ENCODE assay signal across 25 cellular contexts in genomic region chr10:80351220-80351619, GRCh38. TPM values are rescaled to one million over a fixed set of nuclear protein-coding genes. Genes with fewer than 3 reads are reported as not detected.
DNase-seq lines count a peak whose midpoint lies in the region; ATAC-seq, FAIRE-seq and TF ChIP-seq lines count a peak whose summit lies in the region.
"Had no signal": no experiment of that assay in that cellular context is flagged by ENCODE, and none has a peak within 500 bp of the region (broad histone marks: within the 10 kb centered on the region; RNA-seq: fewer than 3 reads in every experiment).

No MANE protein-coding gene starts in this region.

- peaks cover 21 to 31% (median 27%) of the 10 kb centered on the region in 10 experiments for H3K4me1 ChIP-seq in BLaER1 treated with 17β-estradiol and CSF1 and Interleukin-3, amounts not matched to agents 10 nM and 100 nM
- peaks cover 0 to 4% (median 0%) of the 10 kb centered on the region in 4 experiments; a peak in 3 of 7 replicates for H3K4me1 ChIP-seq in H1 (replicated peaks in 1 of 4; ENCODE audit: control insufficient read depth in 3 of 4, insufficient read depth in 4 of 4, low read length in 3 of 4)
- H3K4me1 ChIP-seq: A549 had no signal

- H3K14ac ChIP-seq in H1 (ENCODE audit: insufficient read length): no peak overlapping the region

- no peak overlapping the region for H3K4me3 Mint-ChIP-seq in activated naive CD4-positive, alpha-beta T cell treated with anti-CD3 and anti-CD28 coated beads, Interleukin-2, amount 10 ng/mL, durations not matched to agents 7 days and 5 days
- no peak overlapping the region for H3K4me3 Mint-ChIP-seq in T-helper 17 cell
- H3K4me3 Mint-ChIP-seq: CD14-positive monocyte; CD4-positive, alpha-beta T cell; CD8-positive, alpha-beta memory T cell had no signal

- H3K18ac ChIP-seq in H1 (ENCODE audit: extremely low read depth, low read length): no peak overlapping the region

- H3K27ac Mint-ChIP-seq in activated naive CD4-positive, alpha-beta T cell treated with anti-CD3 and anti-CD28 coated beads, Interleukin-2, amount 10 ng/mL, durations not matched to agents 7 days and 5 days: no peak overlapping the region
- H3K27ac Mint-ChIP-seq in T-helper 17 cell: no peak overlapping the region
- H3K27ac Mint-ChIP-seq: CD14-positive monocyte; CD4-positive, alpha-beta T cell had no signal

- peak overlapping the region in 1 of 10 experiments; percentile 25; a peak in 1 of 20 replicates for H3K4me3 ChIP-seq in BLaER1 treated with 17β-estradiol and CSF1 and Interleukin-3, amounts not matched to agents 10 nM and 100 nM
- H3K4me3 ChIP-seq in H1 (ENCODE audit: extremely low read depth in 1 of 4, insufficient read depth in 2 of 4, low read depth in 3 of 4, low read length in 4 of 4): no peak overlapping the region
- H3K4me3 ChIP-seq: A549, GM12878 had no signal

- peaks cover 0 to 24% (median 11%) of the 10 kb centered on the region in 11 experiments; a peak in 11 of 22 replicates for H3K9me3 ChIP-seq in BLaER1 treated with 17β-estradiol and CSF1 and Interleukin-3, amounts not matched to agents 10 nM and 100 nM (replicated peaks in 1 of 11)
- H3K9me3 ChIP-seq in H1 (ENCODE audit: insufficient read depth in 2 of 2, low read depth in 1 of 2, low read length in 1 of 2) (no peaks in the 10 kb centered on the region), T-helper 17 cell (ENCODE audit: control insufficient read depth, low read length, poor library complexity, severe bottlenecking) (no peaks in the 10 kb centered on the region)
- H3K9me3 ChIP-seq: A549 had no signal

- H3K4ac ChIP-seq in H1 (replicated peaks; ENCODE audit: insufficient read length, low read depth, low read length): no peak overlapping the region

- no peak overlapping the region for H2AK5ac ChIP-seq in H1 (ENCODE audit: low read depth, low read length)

- TF ChIP-seq CTCF in H1 (IDR thresholded peaks at IDR 0.05; ENCODE audit: control extremely low read depth in 1 of 3, insufficient read depth in 1 of 3, low read depth in 1 of 3, low read length in 3 of 3): no peak

- H3K27ac ChIP-seq in BLaER1 treated with 17β-estradiol and CSF1 and Interleukin-3, amounts not matched to agents 10 nM and 100 nM: peak overlapping the region in 9 of 11 experiments; percentile 4 to 87 (median 72); a peak in 16 of 22 replicates
- no peak overlapping the region for H3K27ac ChIP-seq in H1 (ENCODE audit: low read depth, low read length)
- H3K27ac ChIP-seq: A549 had no signal

- no peak for FAIRE-seq in H1 (lab: Jason Lieb, UNC)
- FAIRE-seq: A549, D721Med, GM12878, GM18507 had no signal

- DNase-seq in amniotic epithelial cell (ENCODE audit: low read depth): peak; percentile 9
- no peak for DNase-seq in H1 (ENCODE audit: low read depth in 1 of 2, low spot score in 2 of 2)
- peak; percentile 6 for DNase-seq in renal cortical epithelial cell (ENCODE audit: low read depth)
- DNase-seq in activated naive CD4-positive, alpha-beta T cell treated with anti-CD3 and anti-CD28 coated beads, Interleukin-2, amount 10 ng/mL, durations not matched to agents 7 days and 5 days: no peak
- no peak for DNase-seq in T-helper 17 cell
- DNase-seq: 8988T; ACHN; CD4-positive, alpha-beta T cell; CD8-positive, alpha-beta memory T cell; DMS 273 treated with DMSO at 0.1 percent for 48 hours; DMS79; EL; GDM1; GOT3; H7; HCEC 1CT had no signal

- no peak for TF ChIP-seq EP300 in H1 (IDR thresholded peaks at IDR 0.05; ENCODE audit: borderline replicate concordance in 1 of 2, low read depth in 2 of 2, low read length in 2 of 2)

- 94% methylated on average over 3 of the region's 3 CpGs; no CpG with 5 or more reads in 1 of the 2 experiments for WGBS in H1 (ENCODE audit: extremely low coverage in 1 of 2, insufficient coverage in 1 of 2, insufficient read length in 1 of 2, insufficient replicate concordance in 2 of 2, low coverage in 1 of 2, low lambda C conversion rate in 2 of 2, missing lambda C conversion rate in 1 of 2), 2 experiments

- no peaks in the 10 kb centered on the region for H3K36me3 ChIP-seq in BLaER1 treated with 17β-estradiol and CSF1 and Interleukin-3, amounts not matched to agents 10 nM and 100 nM
- no peaks in the 10 kb centered on the region for H3K36me3 ChIP-seq in H1 (ENCODE audit: control insufficient read depth in 2 of 4, insufficient read depth in 4 of 4, low read length in 3 of 4)

- H3K27me3 ChIP-seq in BLaER1 treated with 17β-estradiol and CSF1 and Interleukin-3, amounts not matched to agents 10 nM and 100 nM: peaks cover 5 to 13% (median 8%) of the 10 kb centered on the region in 11 experiments
- H3K27me3 ChIP-seq in H1 (replicated peaks in 1 of 4; ENCODE audit: control insufficient read depth in 3 of 4, extremely low read depth in 1 of 4, insufficient read depth in 3 of 4, low read length in 3 of 4): peaks cover 0 to 4% (median 0%) of the 10 kb centered on the region in 4 experiments; a peak in 1 of 7 replicates

- peak overlapping the region; percentile 63 to 77 (median 71) for H3K4me2 ChIP-seq in BLaER1 treated with 17β-estradiol and CSF1 and Interleukin-3, amounts not matched to agents 10 nM and 100 nM
- H3K4me2 ChIP-seq in H1 (ENCODE audit: insufficient read depth in 1 of 2, low read depth in 2 of 2, low read length in 2 of 2): no peak overlapping the region
- H3K4me2 ChIP-seq: A549 had no signal

- no peaks in the 10 kb centered on the region for H3K36me3 Mint-ChIP-seq in activated naive CD4-positive, alpha-beta T cell treated with anti-CD3 and anti-CD28 coated beads, Interleukin-2, amount 10 ng/mL, durations not matched to agents 7 days and 5 days
- H3K36me3 Mint-ChIP-seq in T-helper 17 cell (ENCODE audit: low read depth): peaks cover 3% of the 10 kb centered on the region
- H3K36me3 Mint-ChIP-seq: CD14-positive monocyte had no signal

- H2BK15ac ChIP-seq in H1 (ENCODE audit: low read length): no peak overlapping the region

- H4K20me1 ChIP-seq in BLaER1 treated with 17β-estradiol and CSF1 and Interleukin-3, amounts not matched to agents 10 nM and 100 nM: no peaks in the 10 kb centered on the region
- H4K20me1 ChIP-seq in H1 (replicated peaks in 1 of 2; ENCODE audit: control insufficient read depth in 1 of 2, insufficient read depth in 2 of 2, low read length in 2 of 2): no peaks in the 10 kb centered on the region

- POLR2A ChIA-PET in H1 (lab: Charles Lee; ENCODE audit: partially characterized antibody): no interaction called here

- no peaks in the 10 kb centered on the region for H3K79me1 ChIP-seq in H1 (ENCODE audit: low read depth, low read length)

- no peak overlapping the region for H4K5ac ChIP-seq in H1 (ENCODE audit: insufficient read length, low read depth, low read length)

- no peak for ATAC-seq in HG03159 (IDR thresholded peaks at IDR 0.05; ENCODE audit: unreplicated experiment)
- no peak for ATAC-seq in GM18511 (IDR thresholded peaks at IDR 0.05; ENCODE audit: unreplicated experiment)
- no peak for ATAC-seq in T-helper 17 cell
- ATAC-seq: A549, GM12878 had no signal

- no peaks in the 10 kb centered on the region for H3K4me1 Mint-ChIP-seq in activated naive CD4-positive, alpha-beta T cell treated with anti-CD3 and anti-CD28 coated beads, Interleukin-2, amount 10 ng/mL, durations not matched to agents 7 days and 5 days
- peaks cover 6% of the 10 kb centered on the region for H3K4me1 Mint-ChIP-seq in T-helper 17 cell

- H3K56ac ChIP-seq in H1 (replicated peaks; ENCODE audit: insufficient read length, low read depth, low read length): no peak overlapping the region

- H3K9me3 Mint-ChIP-seq in activated naive CD4-positive, alpha-beta T cell treated with anti-CD3 and anti-CD28 coated beads, Interleukin-2, amount 10 ng/mL, durations not matched to agents 7 days and 5 days: no peaks in the 10 kb centered on the region
- H3K9me3 Mint-ChIP-seq: CD4-positive, alpha-beta T cell; CD8-positive, alpha-beta memory T cell had no signal

- H2BK20ac ChIP-seq in H1 (ENCODE audit: low read length): no peak overlapping the region

- TF ChIP-seq POLR2A in H1 (IDR thresholded peaks at IDR 0.05; ENCODE audit: control extremely low read depth in 1 of 2, low read depth in 2 of 2, low read length in 2 of 2): no peak

- CTCF ChIA-PET in H1 (lab: Charles Lee; ENCODE audit: partially characterized antibody): interaction anchor here (1.0 to 1.2 kb wide), 2 partner anchors 27 to 71 kb away, joined by 3 read pairs; no protein-coding TSS in a partner anchor
- CTCF ChIA-PET in activated naive CD4-positive, alpha-beta T cell treated with anti-CD3 and anti-CD28 coated beads, Interleukin-2, amount 10 ng/mL, durations not matched to agents 7 days and 5 days (lab: Charles Lee): interaction anchor here (1.2 kb wide), 1 partner anchor 27 kb away, joined by 3 read pairs; no protein-coding TSS in a partner anchor

- H2BK120ac ChIP-seq in H1 (replicated peaks; ENCODE audit: low read depth, low read length): no peak overlapping the region

- H3K23ac ChIP-seq in H1 (ENCODE audit: insufficient read length): no peak overlapping the region

- no peaks in the 10 kb centered on the region for H3K79me2 ChIP-seq in H1 (ENCODE audit: control insufficient read depth in 1 of 2, insufficient read depth in 2 of 2, low read length in 2 of 2)

- no peak overlapping the region for H4K91ac ChIP-seq in H1 (replicated peaks; ENCODE audit: insufficient read length, low read length)

- H2BK12ac ChIP-seq in H1 (ENCODE audit: low read depth, low read length): no peak overlapping the region

- H3K9ac ChIP-seq in BLaER1 treated with 17β-estradiol and CSF1 and Interleukin-3, amounts not matched to agents 10 nM and 100 nM: peak overlapping the region in 4 of 11 experiments; percentile 19 to 56 (median 40); a peak in 4 of 22 replicates
- H3K9ac ChIP-seq in H1 (replicated peaks in 1 of 4; ENCODE audit: extremely low read depth in 1 of 4, low read depth in 3 of 4, low read length in 3 of 4): no peak overlapping the region

- peaks cover 14% of the 10 kb centered on the region for H3K27me3 Mint-ChIP-seq in activated naive CD4-positive, alpha-beta T cell treated with anti-CD3 and anti-CD28 coated beads, Interleukin-2, amount 10 ng/mL, durations not matched to agents 7 days and 5 days
- peaks cover 53% of the 10 kb centered on the region for H3K27me3 Mint-ChIP-seq in T-helper 17 cell

- no peak for TF ChIP-seq RAD21 in H1 (IDR thresholded peaks at IDR 0.05 in 1 of 2, conservative IDR thresholded peaks at IDR 0.05 in 1 of 2; ENCODE audit: low read depth in 2 of 2, low read length in 2 of 2)

- H4K8ac ChIP-seq in H1 (ENCODE audit: extremely low read depth, insufficient read depth, low read length): no peak overlapping the region

- no peak overlapping the region for H2AFZ ChIP-seq in H1 (ENCODE audit: low read length)

- no peak overlapping the region for H2BK5ac ChIP-seq in H1 (ENCODE audit: low read depth, low read length)

- peaks cover under 1% of the 10 kb centered on the region; the same call in 1 of the 2 replicates for H3K23me2 ChIP-seq in H1 (ENCODE audit: low read depth, low read length)

RNA-seq across cellular contexts. Expression of gene DYDC1, which starts 5.3 kb away (rescaled TPM):
- total RNA-seq in H1 (2021; fragmentation: NEBNext Ultra II Directional; extraction: Animal tissue kit (Norgen Biotek cat#: 25700)): 0.44 TPM in 1 of 2 replicates, not detected in the other
- 0.11 TPM in 1 of 2 replicates, not detected in the other for polyA plus RNA-seq in H1 (2011; rRNA removed)
- not detected for polyA plus RNA-seq in H1 (2011; cell fraction: cytosol; rRNA removed)
- not detected for polyA plus RNA-seq in H1 (2011; cell fraction: nucleus; rRNA removed)
- polyA plus RNA-seq in H1 (2012, experiment 1 of 2): 0.33 to 0.61 TPM (median 0.58 TPM) in 3 of 4 replicates, not detected in the other
- not detected for polyA plus RNA-seq in H1 (2012, experiment 2 of 2)
- polyA plus RNA-seq in H1 (2013, experiment 1 of 2): 0.22 TPM
- 0.63 TPM for polyA plus RNA-seq in H1 (2013, experiment 2 of 2)
- polyA minus RNA-seq in H1 (2011; rRNA and poly(A)+ RNA removed): not detected in 2 replicates
- not detected for polyA minus RNA-seq in H1 (2011; cell fraction: cytosol; rRNA and poly(A)+ RNA removed)
- not detected for polyA minus RNA-seq in H1 (2011; cell fraction: nucleus; rRNA and poly(A)+ RNA removed)
- not detected in 2 replicates for total RNA-seq in renal cortical epithelial cell
- not detected for total RNA-seq in T-helper 17 cell
- total RNA-seq: CD4-positive, alpha-beta T cell; CD8-positive, alpha-beta memory T cell; GM12878; H7 had no signal
- polyA plus RNA-seq: A549; BJ; CD14-positive monocyte; CD8-positive, alpha-beta memory T cell; GM12878 had no signal

RNA-seq across cellular contexts. Expression of gene DYDC2, which starts 5.4 kb away (rescaled TPM):
- 3.5 and 5.2 TPM in 2 replicates for total RNA-seq in H1 (2021; fragmentation: NEBNext Ultra II Directional; extraction: Animal tissue kit (Norgen Biotek cat#: 25700))
- polyA plus RNA-seq in H1 (2011; rRNA removed): 0.88 and 1.5 TPM in 2 replicates
- 3.5 TPM for polyA plus RNA-seq in H1 (2011; cell fraction: cytosol; rRNA removed)
- polyA plus RNA-seq in H1 (2011; cell fraction: nucleus; rRNA removed): 0.90 TPM
- 5.0 to 7.3 TPM (median 6.7 TPM) in 4 replicates for polyA plus RNA-seq in H1 (2012, experiment 1 of 2)
- polyA plus RNA-seq in H1 (2012, experiment 2 of 2): 0.92 TPM
- polyA plus RNA-seq in H1 (2013, experiment 1 of 2): 2.9 TPM
- 2.9 TPM for polyA plus RNA-seq in H1 (2013, experiment 2 of 2)
- polyA minus RNA-seq in H1 (2011; rRNA and poly(A)+ RNA removed): 0.50 and 1.00 TPM in 2 replicates
- 0.88 TPM for polyA minus RNA-seq in H1 (2011; cell fraction: cytosol; rRNA and poly(A)+ RNA removed)
- polyA minus RNA-seq in H1 (2011; cell fraction: nucleus; rRNA and poly(A)+ RNA removed): 0.70 TPM
- total RNA-seq in renal cortical epithelial cell (0.15 and 0.87 TPM in 2 replicates), T-helper 17 cell (not detected)
- total RNA-seq: CD4-positive, alpha-beta T cell; CD8-positive, alpha-beta memory T cell; GM12878 had no signal
- polyA plus RNA-seq: BJ; CD14-positive monocyte; CD8-positive, alpha-beta memory T cell had no signal

RNA-seq across cellular contexts. Expression of gene PRXL2A, which starts 57.1 kb away (rescaled TPM):
- 58.3 and 60.1 TPM in 2 replicates for total RNA-seq in H1 (2021; fragmentation: NEBNext Ultra II Directional; extraction: Animal tissue kit (Norgen Biotek cat#: 25700))
- 9.7 and 13.4 TPM in 2 replicates for polyA plus RNA-seq in H1 (2011; rRNA removed)
- 24.7 TPM for polyA plus RNA-seq in H1 (2011; cell fraction: cytosol; rRNA removed)
- polyA plus RNA-seq in H1 (2011; cell fraction: nucleus; rRNA removed): 12.5 TPM
- 36.0 to 47.0 TPM (median 41.3 TPM) in 4 replicates for polyA plus RNA-seq in H1 (2012, experiment 1 of 2)
- polyA plus RNA-seq in H1 (2012, experiment 2 of 2): 12.7 TPM
- polyA plus RNA-seq in H1 (2013, experiment 1 of 2): 48.4 TPM
- 52.5 TPM for polyA plus RNA-seq in H1 (2013, experiment 2 of 2)
- 10.4 and 12.3 TPM in 2 replicates for polyA minus RNA-seq in H1 (2011; rRNA and poly(A)+ RNA removed)
- 9.0 TPM for polyA minus RNA-seq in H1 (2011; cell fraction: cytosol; rRNA and poly(A)+ RNA removed)
- polyA minus RNA-seq in H1 (2011; cell fraction: nucleus; rRNA and poly(A)+ RNA removed): 12.0 TPM
- total RNA-seq in renal cortical epithelial cell (57.5 and 121 TPM in 2 replicates), T-helper 17 cell (1 to 10 TPM in 1 of 2 donors, under 1 TPM in 1; 0.94 to 1.5 TPM)

Comparison
In these comparisons a context has a peak if more than half of its experiments do, and no peak if none do; other contexts are left out.
1. H3K4me2 ChIP-seq: peak in BLaER1 treated with 17β-estradiol and CSF1 and Interleukin-3, amounts not matched to agents 10 nM and 100 nM (11 of 11); none in H1 (0 of 2).
2. DNase-seq: peak in amniotic epithelial cell (single experiment) and renal cortical epithelial cell (single experiment); none in H1 (0 of 2), activated naive CD4-positive, alpha-beta T cell treated with anti-CD3 and anti-CD28 coated beads, Interleukin-2, amount 10 ng/mL, durations not matched to agents 7 days and 5 days (single experiment) and T-helper 17 cell (0 of 3).
3. RNA of gene PRXL2A, which starts 57.1 kb away (total RNA-seq): 57.5 to 121 TPM in renal cortical epithelial cell and 58.3 to 60.1 TPM in H1; 0.94 to 1.5 TPM in T-helper 17 cell; every median in the first group is over 10 times any median in the second.